Comparison of ENCODE assay signal across 1 cellular context in the genomic region with DNA sequence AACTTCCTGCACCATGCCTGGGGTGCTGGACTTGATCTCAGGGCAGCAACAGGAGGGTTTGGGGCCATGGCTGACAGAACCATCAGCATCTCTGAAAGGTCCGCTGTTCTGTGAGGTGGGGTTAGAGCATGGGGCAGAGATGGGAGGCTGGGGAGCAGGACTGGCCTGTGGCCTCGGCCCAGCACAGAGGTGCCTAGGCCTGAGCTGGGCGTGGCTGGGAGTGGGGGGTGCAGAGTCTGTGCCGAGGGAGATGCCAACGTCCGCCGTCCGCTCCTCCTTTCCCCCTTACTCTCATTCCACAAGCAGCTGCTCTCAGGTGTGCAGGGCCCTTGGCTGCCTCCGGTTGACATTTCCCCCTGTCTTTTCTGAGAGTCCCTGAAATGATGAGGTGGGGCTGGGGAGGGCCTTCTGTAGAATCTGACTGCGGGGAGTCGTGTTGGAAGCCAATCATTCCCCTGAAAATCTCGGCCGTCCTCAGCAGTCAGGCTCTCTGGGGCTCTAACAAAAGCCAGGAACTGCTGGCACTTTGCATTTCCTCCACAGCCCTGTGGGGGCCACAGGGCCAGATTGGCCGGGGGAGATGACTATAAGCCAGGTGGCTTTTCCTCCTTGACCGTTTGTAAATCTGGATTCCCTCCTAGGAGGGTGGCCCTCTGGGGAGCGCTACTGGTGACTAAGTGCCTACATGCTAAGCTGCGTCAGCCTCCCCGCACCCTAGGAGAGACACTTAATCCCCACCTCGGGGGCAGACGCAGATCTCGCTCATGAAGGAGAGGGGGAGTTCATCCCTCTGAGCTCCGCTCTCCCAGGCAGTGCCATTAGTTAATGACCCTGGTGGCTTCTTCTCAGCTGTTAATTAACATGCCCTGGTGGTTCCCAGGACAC.
TF ChIP-seq lines count a peak whose summit lies in the region.

No MANE protein-coding gene starts in this region.

TF ChIP-seq in endothelial cell of umbilical vein, 7 proteins besides CTCF, POLR2A, EP300 and RAD21:
- TF ChIP-seq MAX (IDR thresholded peaks at IDR 0.05; ENCODE audit: insufficient read depth, insufficient read length), result no peak
- TF ChIP-seq FOS (IDR thresholded peaks at IDR 0.05; ENCODE audit: borderline replicate concordance, insufficient read depth, low read length), result no peak
- TF ChIP-seq POLR2AphosphoS5 (IDR thresholded peaks at IDR 0.05; ENCODE audit: insufficient read depth, low read depth, low read length), result no peak
- no peak for TF ChIP-seq GATA2 (IDR thresholded peaks at IDR 0.05; ENCODE audit: insufficient read depth, insufficient read length, low read depth, low read length)
- no peak for TF ChIP-seq EZH2 (IDR thresholded peaks at IDR 0.05; ENCODE audit: borderline replicate concordance, low read depth, low read length, severe bottlenecking)
- no peak for TF ChIP-seq JUN (IDR thresholded peaks at IDR 0.05; ENCODE audit: borderline replicate concordance, insufficient read depth, insufficient read length, low read depth)
- TF ChIP-seq MYC (IDR thresholded peaks at IDR 0.05; ENCODE audit: low read depth, low read length), result no peak
